Comparison of ENCODE assay signal across 8 cellular contexts in the genomic region with DNA sequence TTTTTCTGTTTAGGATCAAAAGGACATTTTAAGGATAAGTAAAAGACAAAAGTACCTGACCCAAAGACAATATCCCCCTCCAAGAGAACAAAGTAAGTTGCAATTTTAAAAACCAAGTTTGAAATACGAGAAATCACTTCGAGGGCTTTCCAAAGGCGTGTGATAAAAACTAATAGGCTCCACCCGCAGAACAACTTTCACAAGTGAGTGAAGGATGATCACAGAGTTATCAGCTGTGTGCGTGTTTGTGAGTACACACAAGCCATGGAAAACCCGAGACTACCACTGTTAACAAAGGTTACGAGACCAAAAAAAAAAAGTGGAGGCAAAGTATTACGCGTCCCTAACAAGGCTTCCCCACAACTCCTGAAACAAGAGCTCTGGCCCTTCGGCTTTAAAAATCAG. TPM values are rescaled to one million over a fixed set of nuclear protein-coding genes. Genes with fewer than 3 reads are reported as not detected.
A peak's percentile ranks its signal among the peaks of the same experiment; 100 is the strongest.
DNase-seq lines count a peak whose midpoint lies in the region; ATAC-seq and TF ChIP-seq lines count a peak whose summit lies in the region.

No MANE protein-coding gene starts in this region.

- H3K4me1 Mint-ChIP-seq in central memory CD8-positive, alpha-beta T cell: peaks cover 56% of the 10 kb centered on the region

- H3K27me3 Mint-ChIP-seq in central memory CD8-positive, alpha-beta T cell: no peaks in the 10 kb centered on the region

- peak overlapping the region; percentile 90 for H3K4me3 ChIP-seq in MG63
- H3K4me3 ChIP-seq in lower lobe of right lung: peak overlapping the region; percentile 84
- peak overlapping the region; percentile 51 to 90 (median 81) for H3K4me3 ChIP-seq in transverse colon

- no peaks in the 10 kb centered on the region for H3K36me3 ChIP-seq in MG63
- no peaks in the 10 kb centered on the region for H3K36me3 ChIP-seq in lower lobe of right lung
- H3K36me3 ChIP-seq in transverse colon: no peaks in the 10 kb centered on the region

- WGBS in transverse colon (ENCODE audit: low coverage in 1 of 2), 2 donors: 0% methylated on average over 4 to 10 of the region's 10 CpGs

- H3K27me3 ChIP-seq in MG63: no peaks in the 10 kb centered on the region; the same call in 1 of the 2 replicates
- H3K27me3 ChIP-seq in lower lobe of right lung (ENCODE audit: low read depth): no peaks in the 10 kb centered on the region
- no peaks in the 10 kb centered on the region for H3K27me3 ChIP-seq in transverse colon

- peak overlapping the region; percentile 59 for H3K27ac Mint-ChIP-seq in central memory CD8-positive, alpha-beta T cell (ENCODE audit: low read depth)

- TF ChIP-seq CTCF in lower lobe of right lung (IDR thresholded peaks at IDR 0.05) (no peak), transverse colon (IDR thresholded peaks at IDR 0.05) (no peak)

- no peak for TF ChIP-seq EP300 in transverse colon (IDR thresholded peaks at IDR 0.05; ENCODE audit: low read depth)

- in situ Hi-C loops in transverse colon (cut with MboI; ENCODE audit: low pct_ligation_motif_present in 1 of 4, low pct_unique_long_range_greater_than_20kb in 1 of 4, low sequenced_read_pairs in 3 of 4): no loop called here

- no peaks in the 10 kb centered on the region for H3K9me3 Mint-ChIP-seq in central memory CD8-positive, alpha-beta T cell

- intact Hi-C loops in lower lobe of right lung (cut with DNase I) (no loop called here), transverse colon (cut with DNase I; ENCODE audit: low total_unique reads) (no loop called here)

- H3K27ac ChIP-seq in lower lobe of right lung: peak overlapping the region; percentile 97
- H3K27ac ChIP-seq in transverse colon: peak overlapping the region; percentile 91 to 99 (median 98)

- H3K9me3 ChIP-seq in MG63 (no peaks in the 10 kb centered on the region), lower lobe of right lung (no peaks in the 10 kb centered on the region), transverse colon (no peaks in the 10 kb centered on the region)

- peaks cover 59% of the 10 kb centered on the region for H3K4me1 ChIP-seq in lower lobe of right lung
- peaks cover 0 to 50% (median 32%) of the 10 kb centered on the region in 4 donors for H3K4me1 ChIP-seq in transverse colon

- H3K4me3 Mint-ChIP-seq in central memory CD8-positive, alpha-beta T cell: peak overlapping the region; percentile 86

- H3K36me3 Mint-ChIP-seq in central memory CD8-positive, alpha-beta T cell (ENCODE audit: insufficient read depth): peaks cover 14% of the 10 kb centered on the region

- peak; percentile 39 for DNase-seq in NCI-H2107 treated with DMSO at 0.1 percent for 48 hours (lab: John Stamatoyannopoulos, UW; ENCODE audit: unreplicated experiment)
- DNase-seq in NCI-H2107 (lab: John Stamatoyannopoulos, UW): no peak
- DNase-seq in MG63: no peak
- DNase-seq in central memory CD8-positive, alpha-beta T cell (ENCODE audit: low spot score in 2 of 2): peak in 1 of 2 donors; percentile 15
- DNase-seq in lower lobe of right lung: no peak
- DNase-seq in transverse colon: no peak
- DNase-seq in NCI-H1048 (lab: John Stamatoyannopoulos, UW): no peak
- no peak for DNase-seq in EL

- no peak for ATAC-seq in central memory CD8-positive, alpha-beta T cell (replicated peaks; ENCODE audit: extremely low read depth, poor library complexity, severe bottlenecking)
- ATAC-seq in lower lobe of right lung: peak in 1 of 2 donors; percentile 0

- no peak for TF ChIP-seq POLR2A in transverse colon (IDR thresholded peaks at IDR 0.05)

RNA-seq across cellular contexts. Expression of gene SMAD2, which starts 0.8 kb away (rescaled TPM):
- total RNA-seq in MG63 (2014; rRNA removed; shearing (Covaris generic); ENCODE audit: low replicate concordance): 76.9 and 78.9 TPM in 2 replicates
- total RNA-seq in lower lobe of right lung (161 TPM), transverse colon (10 to 100 TPM; 17.9 to 68.8 (median 43.9) TPM)
